8 cellular contexts compared by ENCODE assay signal in the genomic region with DNA sequence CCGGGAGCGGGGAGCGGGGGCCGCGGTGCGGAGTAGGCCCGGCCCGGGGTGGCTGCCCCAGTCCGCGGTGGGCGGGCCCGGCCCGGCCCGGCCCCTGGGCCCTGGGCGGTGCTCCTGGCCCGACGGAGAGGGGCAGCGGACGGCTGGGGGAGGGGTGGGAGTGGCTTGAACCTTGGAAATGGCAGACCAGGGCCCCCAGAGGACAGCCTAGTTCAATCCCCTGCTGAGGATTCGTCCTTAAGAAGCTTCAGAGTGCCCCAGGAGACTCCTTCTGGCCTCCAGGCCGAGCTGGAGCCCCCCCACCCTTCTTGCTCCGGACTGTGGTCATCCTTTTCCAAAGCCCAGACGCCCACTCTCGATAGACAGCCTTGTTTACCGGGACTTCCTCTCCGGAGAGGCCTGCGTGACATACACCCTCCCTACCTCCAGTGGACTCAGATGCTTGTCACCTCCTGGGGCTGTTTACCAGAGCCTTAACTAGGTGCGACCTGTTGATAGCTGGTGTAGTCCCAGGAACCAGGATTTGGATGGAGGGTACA. TPM values are rescaled to one million over a fixed set of nuclear protein-coding genes. Genes with fewer than 3 reads are reported as not detected.
A peak's percentile ranks its signal among the peaks of the same experiment; 100 is the strongest.
DNase-seq lines count a peak whose midpoint lies in the region; ATAC-seq and TF ChIP-seq lines count a peak whose summit lies in the region.

No MANE protein-coding gene starts in this region.

- no peaks in the 10 kb centered on the region for H3K27me3 ChIP-seq in mucosa of stomach (ENCODE audit: control insufficient read depth, insufficient read depth, low read length)
- H3K27me3 ChIP-seq in stomach, result no peaks in the 10 kb centered on the region

- peak overlapping the region; percentile 98 for H3K27ac Mint-ChIP-seq in activated CD4-positive, alpha-beta memory T cell treated with anti-CD3 and anti-CD28 coated beads for 36 hours

- peaks cover 59% of the 10 kb centered on the region for H3K4me1 ChIP-seq in mucosa of stomach (ENCODE audit: control insufficient read depth, insufficient read depth, low read length)
- H3K4me1 ChIP-seq in stomach, result peaks cover 60 to 88% (median 78%) of the 10 kb centered on the region in 4 donors

- H3K9ac ChIP-seq in mucosa of stomach (ENCODE audit: low read length), result peak overlapping the region; percentile 96

- CTCF ChIA-PET in activated CD4-positive, alpha-beta memory T cell treated with anti-CD3 and anti-CD28 coated beads for 36 hours (lab: Charles Lee), result interaction anchor here (0.8 to 21.1 kb wide), 20 partner anchors 7 to 235 kb away, joined by 3 to 968 read pairs (median 16); a partner anchor contains a TSS

- TF ChIP-seq EP300 in stomach (IDR thresholded peaks at IDR 0.05), result no peak

- ATAC-seq in HG02588 (IDR thresholded peaks at IDR 0.05; ENCODE audit: unreplicated experiment), result peak; percentile 57

- H3K4me1 Mint-ChIP-seq in activated CD4-positive, alpha-beta memory T cell treated with anti-CD3 and anti-CD28 coated beads for 36 hours (ENCODE audit: low read depth), result peaks cover 48% of the 10 kb centered on the region

- peak overlapping the region; percentile 91 for H3K4me3 Mint-ChIP-seq in activated CD4-positive, alpha-beta memory T cell treated with anti-CD3 and anti-CD28 coated beads for 36 hours

- TF ChIP-seq CTCF in stomach (IDR thresholded peaks at IDR 0.05), result no peak

- no peaks in the 10 kb centered on the region for H3K27me3 Mint-ChIP-seq in activated CD4-positive, alpha-beta memory T cell treated with anti-CD3 and anti-CD28 coated beads for 36 hours

- DNase-seq in activated T-cell treated with anti-CD3 and anti-CD28 coated beads for 1 hour (ENCODE audit: low read depth), result peak; percentile 28
- DNase-seq in activated T-cell treated with anti-CD3 and anti-CD28 coated beads for 4 hours, result no peak
- DNase-seq in MV-4-11 (lab: John Stamatoyannopoulos, UW), result peak; percentile 35
- peak; percentile 74 for DNase-seq in activated CD4-positive, alpha-beta memory T cell treated with anti-CD3 and anti-CD28 coated beads for 36 hours
- peak; percentile 85 to 89 for DNase-seq in erythroblast (lab: John Stamatoyannopoulos, UW)
- DNase-seq in stomach, result peak; percentile 72

- peak; percentile 40 for TF ChIP-seq POLR2A in erythroblast (IDR thresholded peaks at IDR 0.05; ENCODE audit: low read length)
- TF ChIP-seq POLR2A in stomach (IDR thresholded peaks at IDR 0.05), result no peak

- H3K27ac ChIP-seq in stomach, result peak overlapping the region; percentile 97 to 99 (median 98)

- peak overlapping the region; percentile 79 for H3K4me3 ChIP-seq in mucosa of stomach (ENCODE audit: low read length)
- H3K4me3 ChIP-seq in stomach, result peak overlapping the region; percentile 69 to 81 (median 76)

- peaks cover 19% of the 10 kb centered on the region for H3K36me3 Mint-ChIP-seq in activated CD4-positive, alpha-beta memory T cell treated with anti-CD3 and anti-CD28 coated beads for 36 hours

- H3K9me3 Mint-ChIP-seq in activated CD4-positive, alpha-beta memory T cell treated with anti-CD3 and anti-CD28 coated beads for 36 hours, result no peaks in the 10 kb centered on the region

- 0 to 1% (median 0%) methylated on average over 9 to 28 of the region's 28 CpGs for WGBS in stomach, 5 donors

- POLR2A ChIA-PET in activated CD4-positive, alpha-beta memory T cell treated with anti-CD3 and anti-CD28 coated beads for 36 hours (lab: Charles Lee), result interaction anchor here (0.8 to 4.0 kb wide), 24 partner anchors 8 to 316 kb away, joined by 3 to 67 read pairs (median 4); a partner anchor contains a TSS

- intact Hi-C loops in activated CD4-positive, alpha-beta memory T cell treated with anti-CD3 and anti-CD28 coated beads for 36 hours (cut with micrococcal nuclease), result loop anchor here (2.0 to 5.0 kb wide), 3 partner anchors 17 to 283 kb away; a partner anchor contains a TSS
- intact Hi-C loops in stomach (cut with DNase I; ENCODE audit: low total_unique reads), result loop anchor here (5.0 kb wide), 1 partner anchor 98 kb away; no protein-coding TSS in a partner anchor

- peaks cover 25% of the 10 kb centered on the region for H3K36me3 ChIP-seq in mucosa of stomach (ENCODE audit: control insufficient read depth, insufficient read depth, low read length)
- H3K36me3 ChIP-seq in stomach, result peaks cover 23 to 40% (median 34%) of the 10 kb centered on the region in 4 donors

- no peaks in the 10 kb centered on the region for H3K9me3 ChIP-seq in mucosa of stomach (ENCODE audit: control insufficient read depth, low read length)
- no peaks in the 10 kb centered on the region for H3K9me3 ChIP-seq in stomach

RNA-seq across cellular contexts. Expression of a gene that starts 0.5 kb away (rescaled TPM):
- 10 to 100 TPM; 62.5 to 62.9 TPM for total RNA-seq in activated CD4-positive, alpha-beta memory T cell treated with anti-CD3 and anti-CD28 coated beads for 36 hours
- 100 to 1,000 TPM in 1 of 5 donors, 10 to 100 TPM in 4; 63.4 to 348 (median 77.2) TPM for total RNA-seq in stomach
- 10 to 100 TPM; 13.9 to 23.4 (median 22.9) TPM for polyA plus RNA-seq in stomach

RNA-seq across cellular contexts. Expression of a gene that starts 0.7 kb away (rescaled TPM):
- total RNA-seq in activated CD4-positive, alpha-beta memory T cell treated with anti-CD3 and anti-CD28 coated beads for 36 hours, result 1 to 10 TPM; 8.6 to 9.3 TPM
- 1 to 10 TPM in 3 of 5 donors, not detected in 2; 2.0 to 4.2 (median 3.8) TPM for total RNA-seq in stomach
- 1 to 10 TPM in 2 of 3 donors, under 1 TPM in 1; 0.81 to 2.1 (median 1.4) TPM for polyA plus RNA-seq in stomach

RNA-seq across cellular contexts. Expression of a gene that starts 12.4 kb away (rescaled TPM):
- total RNA-seq in activated CD4-positive, alpha-beta memory T cell treated with anti-CD3 and anti-CD28 coated beads for 36 hours, result 10 to 100 TPM; 36.2 to 43.8 TPM
- total RNA-seq in stomach, result 10 to 100 TPM; 10.8 to 71.2 (median 42.4) TPM
- polyA plus RNA-seq in stomach, result 10 to 100 TPM; 37.0 to 64.8 (median 41.8) TPM

RNA-seq across cellular contexts. Expression of a gene that starts 31.4 kb away (rescaled TPM):
- total RNA-seq in activated CD4-positive, alpha-beta memory T cell treated with anti-CD3 and anti-CD28 coated beads for 36 hours, result under 1 TPM; 0.02 to 0.22 TPM
- total RNA-seq in stomach, result 10 to 100 TPM in 2 of 5 donors, 1 to 10 TPM in 3; 2.9 to 16.0 (median 8.1) TPM
- polyA plus RNA-seq in stomach, result 1 to 10 TPM; 2.3 to 3.3 (median 2.3) TPM
